ENCODE assay signal across 14 cellular contexts in genomic region chr18:63409301-63409700, GRCh38. TPM values are rescaled to one million over a fixed set of nuclear protein-coding genes. Genes with fewer than 3 reads are reported as not detected.
DNase-seq lines count a peak whose midpoint lies in the region; ATAC-seq and TF ChIP-seq lines count a peak whose summit lies in the region.
"Had no signal": no experiment of that assay in that cellular context is flagged by ENCODE, and none has a peak within 500 bp of the region (broad histone marks: within the 10 kb centered on the region; RNA-seq: fewer than 3 reads in every experiment).

No MANE protein-coding gene starts in this region.

- H3K4me3 ChIP-seq in astrocyte of the spinal cord (ENCODE audit: low read depth, low read length) (no peak overlapping the region), GM23338 (no peak overlapping the region)
- H3K4me3 ChIP-seq: SJCRH30 had no signal

- no peak overlapping the region for H2AFZ ChIP-seq in GM23338
- H2AFZ ChIP-seq: parathyroid adenoma had no signal

- H3K27me3 ChIP-seq in GM23338 (ENCODE audit: insufficient read depth), result no peaks in the 10 kb centered on the region
- H3K27me3 ChIP-seq: SJCRH30 had no signal

- ATAC-seq in natural killer cell treated with Interleukin-12 subunit alpha and Interleukin-12 subunit beta and Interleukin-15 and Interleukin-18, amount 100 ng/mL, for 72 hours, result peak in 1 of 2 donors; percentile 68
- no peak for ATAC-seq in GM23338

- peaks cover 34% of the 10 kb centered on the region for H3K79me2 ChIP-seq in GM23338 (replicated peaks; ENCODE audit: insufficient read depth)

- H3K36me3 ChIP-seq in GM23338 (ENCODE audit: insufficient read depth), result peaks cover 15% of the 10 kb centered on the region; the same call in 1 of the 2 replicates
- H3K36me3 ChIP-seq: SJCRH30 had no signal

- in situ Hi-C loops in astrocyte of the spinal cord (cut with HindIII; ENCODE audit: low sequenced_read_pairs), result no loop called here

- H3K27me3 Mint-ChIP-seq in activated CD4-positive, alpha-beta T cell treated with anti-CD3 and anti-CD28 coated beads, Interleukin-2, amount 10 ng/mL, durations not matched to agents 7 days and 5 days, result no peaks in the 10 kb centered on the region
- H3K27me3 Mint-ChIP-seq in natural killer cell treated with Interleukin-12 subunit alpha and Interleukin-12 subunit beta and Interleukin-15 and Interleukin-18, amount 100 ng/mL, for 72 hours, result no peaks in the 10 kb centered on the region
- H3K27me3 Mint-ChIP-seq in GM23338 (ENCODE audit: insufficient read depth, low read depth, poor library complexity), result no peaks in the 10 kb centered on the region

- POLR2A ChIA-PET in activated CD4-positive, alpha-beta T cell treated with anti-CD3 and anti-CD28 coated beads, Interleukin-2, amount 10 ng/mL, durations not matched to agents 7 days and 5 days (lab: Charles Lee), result interaction anchor here (0.7 kb wide), 1 partner anchor 37 kb away, joined by 3 read pairs; no protein-coding TSS in a partner anchor

- no peaks in the 10 kb centered on the region for H3F3A ChIP-seq in GM23338 (replicated peaks; ENCODE audit: low read depth)

- H4K20me1 ChIP-seq in GM23338 (replicated peaks; ENCODE audit: insufficient read depth), result peaks cover 6% of the 10 kb centered on the region; the same call in 1 of the 2 replicates

- H3K4me2 ChIP-seq in GM23338, result no peak overlapping the region

- CTCF ChIA-PET in activated CD4-positive, alpha-beta T cell treated with anti-CD3 and anti-CD28 coated beads, Interleukin-2, amount 10 ng/mL, durations not matched to agents 7 days and 5 days (lab: Charles Lee), result interaction anchor here (1.9 kb wide), 1 partner anchor 10 kb away, joined by 5 read pairs; no protein-coding TSS in a partner anchor

- H3K27ac ChIP-seq in GM23338 (ENCODE audit: low read depth), result no peak overlapping the region
- H3K27ac ChIP-seq: parathyroid adenoma, SJCRH30 had no signal

- no peaks in the 10 kb centered on the region for H3K4me1 ChIP-seq in GM23338 (ENCODE audit: insufficient read depth)
- H3K4me1 ChIP-seq: parathyroid adenoma, SJCRH30 had no signal

- peak; percentile 27 for DNase-seq in activated CD4-positive, alpha-beta T cell treated with anti-CD3 and anti-CD28 coated beads, Interleukin-2, amount 10 ng/mL, durations not matched to agents 7 days and 5 days
- no peak for DNase-seq in activated CD4-positive, alpha-beta T cell treated with anti-CD3 and anti-CD28 coated beads, Interleukin-2, amount 50 U/mL, for 1 hour
- DNase-seq in RPMI7951 (ENCODE audit: low read depth) (peak; percentile 15), astrocyte of the spinal cord (ENCODE audit: low read depth, low spot score) (peak; percentile 38), GM19240 (ENCODE audit: insufficient read length, low spot score) (no peak), GM23338 (ENCODE audit: low spot score) (no peak), NCI-H524 treated with DMSO at 0.1 percent for 48 hours (lab: John Stamatoyannopoulos, UW) (no peak)
- no peak for DNase-seq in natural killer cell treated with Interleukin-12 subunit alpha and Interleukin-12 subunit beta and Interleukin-15 and Interleukin-18, amount 100 ng/mL, for 72 hours (ENCODE audit: low spot score)
- DNase-seq: effector memory CD4-positive, alpha-beta T cell; kidney; NCI-H1092; NCI-H2171; SJCRH30 had no signal

- peaks cover 64% of the 10 kb centered on the region for H3K36me3 Mint-ChIP-seq in activated CD4-positive, alpha-beta T cell treated with anti-CD3 and anti-CD28 coated beads, Interleukin-2, amount 10 ng/mL, durations not matched to agents 7 days and 5 days (ENCODE audit: low read depth)
- H3K36me3 Mint-ChIP-seq in natural killer cell treated with Interleukin-12 subunit alpha and Interleukin-12 subunit beta and Interleukin-15 and Interleukin-18, amount 100 ng/mL, for 72 hours, result peaks cover 17% of the 10 kb centered on the region
- peaks cover 38% of the 10 kb centered on the region; the same call in 2 of the 3 replicates for H3K36me3 Mint-ChIP-seq in GM23338 (ENCODE audit: low read depth)

- no peak for TF ChIP-seq CTCF in astrocyte of the spinal cord (IDR thresholded peaks at IDR 0.05; ENCODE audit: low read depth, low read length)
- no peak for TF ChIP-seq CTCF in GM23338 (conservative IDR thresholded peaks at IDR 0.05; ENCODE audit: low read depth in 2 of 2)

- H3K4me3 Mint-ChIP-seq in activated CD4-positive, alpha-beta T cell treated with anti-CD3 and anti-CD28 coated beads, Interleukin-2, amount 10 ng/mL, durations not matched to agents 7 days and 5 days, result no peak overlapping the region
- H3K4me3 Mint-ChIP-seq in natural killer cell treated with Interleukin-12 subunit alpha and Interleukin-12 subunit beta and Interleukin-15 and Interleukin-18, amount 100 ng/mL, for 72 hours, result peak overlapping the region; percentile 8
- H3K4me3 Mint-ChIP-seq in GM23338, result no peak overlapping the region

- H3K4me1 Mint-ChIP-seq in activated CD4-positive, alpha-beta T cell treated with anti-CD3 and anti-CD28 coated beads, Interleukin-2, amount 10 ng/mL, durations not matched to agents 7 days and 5 days, result peaks cover 58% of the 10 kb centered on the region
- peaks cover 20 to 34% of the 10 kb centered on the region in 2 donors for H3K4me1 Mint-ChIP-seq in natural killer cell treated with Interleukin-12 subunit alpha and Interleukin-12 subunit beta and Interleukin-15 and Interleukin-18, amount 100 ng/mL, for 72 hours (ENCODE audit: low read depth in 2 of 2)
- H3K4me1 Mint-ChIP-seq in GM23338, result no peaks in the 10 kb centered on the region

- H3K9me2 ChIP-seq in GM23338 (ENCODE audit: insufficient read depth), result no peaks in the 10 kb centered on the region

- no peaks in the 10 kb centered on the region for H3K9me3 Mint-ChIP-seq in activated CD4-positive, alpha-beta T cell treated with anti-CD3 and anti-CD28 coated beads, Interleukin-2, amount 10 ng/mL, durations not matched to agents 7 days and 5 days
- no peaks in the 10 kb centered on the region for H3K9me3 Mint-ChIP-seq in natural killer cell treated with Interleukin-12 subunit alpha and Interleukin-12 subunit beta and Interleukin-15 and Interleukin-18, amount 100 ng/mL, for 72 hours
- H3K9me3 Mint-ChIP-seq in GM23338, result no peaks in the 10 kb centered on the region

- peak overlapping the region; percentile 77 for H3K27ac Mint-ChIP-seq in activated CD4-positive, alpha-beta T cell treated with anti-CD3 and anti-CD28 coated beads, Interleukin-2, amount 10 ng/mL, durations not matched to agents 7 days and 5 days
- peak overlapping the region in 1 of 2 donors; percentile 39 for H3K27ac Mint-ChIP-seq in natural killer cell treated with Interleukin-12 subunit alpha and Interleukin-12 subunit beta and Interleukin-15 and Interleukin-18, amount 100 ng/mL, for 72 hours
- H3K27ac Mint-ChIP-seq in GM23338, result no peak overlapping the region

TF ChIP-seq in GM23338, 12 proteins besides CTCF, POLR2A, EP300 and RAD21 (continues in another document):
- TF ChIP-seq EZH2 (IDR thresholded peaks at IDR 0.05; ENCODE audit: low read depth, unreplicated experiment) (no peak), CREB1 (CRISPR knock-in tag; IDR thresholded peaks at IDR 0.05; ENCODE audit: low read depth) (no peak), ZNF114 (CRISPR knock-in tag; IDR thresholded peaks at IDR 0.05) (no peak)

RNA-seq across cellular contexts. Expression of gene VPS4B, which starts 13.0 kb away (rescaled TPM):
- 10 to 100 TPM; 69.9 to 84.7 TPM for total RNA-seq in activated CD4-positive, alpha-beta T cell treated with anti-CD3 and anti-CD28 coated beads, Interleukin-2, amount 10 ng/mL, durations not matched to agents 7 days and 5 days
- 40.8 and 41.3 TPM in 2 replicates for total RNA-seq in RPMI7951 (2014; rRNA removed; shearing (Covaris generic))
- total RNA-seq in natural killer cell treated with Interleukin-12 subunit alpha and Interleukin-12 subunit beta and Interleukin-15 and Interleukin-18, amount 100 ng/mL, for 72 hours, result 10 to 100 TPM; 66.7 to 86.5 TPM
- total RNA-seq in GM23338 (2014; rRNA removed; shearing (Covaris generic)), result 30.2 and 34.4 TPM in 2 replicates
- 43.5 and 49.4 TPM in 2 replicates for polyA plus RNA-seq in GM23338 (2016; fragmentation: Nextera tagmentation; extraction: Ambion mirVana)

RNA-seq across cellular contexts. Expression of gene KDSR, which starts 42.3 kb away (rescaled TPM):
- total RNA-seq in activated CD4-positive, alpha-beta T cell treated with anti-CD3 and anti-CD28 coated beads, Interleukin-2, amount 10 ng/mL, durations not matched to agents 7 days and 5 days, result 10 to 100 TPM; 56.1 to 56.6 TPM
- total RNA-seq in RPMI7951 (2014; rRNA removed; shearing (Covaris generic)), result 17.1 and 20.8 TPM in 2 replicates
- 10 to 100 TPM; 21.4 to 38.5 TPM for total RNA-seq in natural killer cell treated with Interleukin-12 subunit alpha and Interleukin-12 subunit beta and Interleukin-15 and Interleukin-18, amount 100 ng/mL, for 72 hours
- 31.0 and 36.3 TPM in 2 replicates for total RNA-seq in GM23338 (2014; rRNA removed; shearing (Covaris generic))
- 20.3 and 23.7 TPM in 2 replicates for polyA plus RNA-seq in GM23338 (2016; fragmentation: Nextera tagmentation; extraction: Ambion mirVana)

Comparison
In these comparisons a context has a peak if more than half of its experiments do, and no peak if none do; other contexts are left out.
1. DNase-seq: peak in activated CD4-positive, alpha-beta T cell treated with anti-CD3 and anti-CD28 coated beads, Interleukin-2, amount 10 ng/mL, durations not matched to agents 7 days and 5 days (single experiment), RPMI7951 (single experiment) and astrocyte of the spinal cord (single experiment); none in activated CD4-positive, alpha-beta T cell treated with anti-CD3 and anti-CD28 coated beads, Interleukin-2, amount 50 U/mL, for 1 hour (single experiment), natural killer cell treated with Interleukin-12 subunit alpha and Interleukin-12 subunit beta and Interleukin-15 and Interleukin-18, amount 100 ng/mL, for 72 hours (single experiment), GM19240 (single experiment), GM23338 (single experiment) and NCI-H524 treated with DMSO at 0.1 percent for 48 hours (single experiment).